Comparison of ENCODE assay signal across 21 cellular contexts in genomic region chr5:148853868-148854267, GRCh38. TPM values are rescaled to one million over a fixed set of nuclear protein-coding genes. Genes with fewer than 3 reads are reported as not detected.
DNase-seq lines count a peak whose midpoint lies in the region; ATAC-seq and FAIRE-seq lines count a peak whose summit lies in the region.
"Had no signal": no experiment of that assay in that cellular context is flagged by ENCODE, and none has a peak within 500 bp of the region (broad histone marks: within the 10 kb centered on the region; RNA-seq: fewer than 3 reads in every experiment).

No MANE protein-coding gene starts in this region.

- DNase-seq in activated T-cell treated with anti-CD3 and anti-CD28 coated beads, Interleukin-2, amount 50 U/mL, for 4 hours = no peak
- no peak for DNase-seq in activated T-cell treated with anti-CD3 and anti-CD28 coated beads, Interleukin-2, amount 50 U/mL, for 48 hours
- peak; percentile 11 for DNase-seq in small intestine
- no peak for DNase-seq in SK-N-DZ (ENCODE audit: low spot score)
- no peak for DNase-seq in cerebellar nuclear complex (lab: John Stamatoyannopoulos, UW)
- DNase-seq: activated CD4-positive, alpha-beta T cell treated with anti-CD3 and anti-CD28 coated beads for 36 hours; anterior cingulate cortex; Caco-2; cortex of kidney; heart left ventricle; IMR-90; left cardiac atrium; NCI-H1105; PC-3; psoas muscle had no signal

- no peaks in the 10 kb centered on the region for H3K36me3 ChIP-seq in small intestine (ENCODE audit: control insufficient read depth in 2 of 2, insufficient read depth in 2 of 2, low read length in 2 of 2)
- H3K36me3 ChIP-seq: HAP-1, heart left ventricle had no signal

- peaks cover 74% of the 10 kb centered on the region for H3K4me1 Mint-ChIP-seq in activated T-cell treated with anti-CD3 and anti-CD28 coated beads, Interleukin-2, amount 50 U/mL, for 4 hours (ENCODE audit: low read depth)

- H3K9me3 Mint-ChIP-seq in activated T-cell treated with anti-CD3 and anti-CD28 coated beads, Interleukin-2, amount 50 U/mL, for 4 hours = no peaks in the 10 kb centered on the region
- H3K9me3 Mint-ChIP-seq: activated T-helper 2 cell treated with anti-CD3 and anti-CD28 coated beads, Interferon-gamma antibody, Interleukin-2, Interleukin-4, amounts not matched to agents 10 μg/mL and 5 μg/mL and 100 μg/mL, durations not matched to agents 14 hours and 24 hours and 36 hours had no signal

- H3K27ac ChIP-seq in small intestine (ENCODE audit: low read depth in 1 of 2, low read length in 1 of 2) = no peak overlapping the region

- H3K36me3 Mint-ChIP-seq in activated T-cell treated with anti-CD3 and anti-CD28 coated beads, Interleukin-2, amount 50 U/mL, for 4 hours (ENCODE audit: insufficient read depth) = no peaks in the 10 kb centered on the region

- no peaks in the 10 kb centered on the region for H3K27me3 ChIP-seq in small intestine (ENCODE audit: control insufficient read depth in 2 of 2, insufficient read depth in 2 of 2, low read length in 2 of 2)
- H3K27me3 ChIP-seq: heart left ventricle had no signal

- no peak overlapping the region for H3K4me3 ChIP-seq in small intestine (ENCODE audit: low read depth in 1 of 2, low read length in 2 of 2)
- H3K4me3 ChIP-seq: HAP-1, heart left ventricle, psoas muscle had no signal

- no peaks in the 10 kb centered on the region for H3K4me1 ChIP-seq in small intestine (ENCODE audit: control insufficient read depth in 2 of 2, insufficient read depth in 1 of 2, low read depth in 1 of 2, low read length in 1 of 2)
- H3K4me1 ChIP-seq: Caco-2, HAP-1 had no signal

- H3K9me3 ChIP-seq in small intestine (ENCODE audit: control insufficient read depth, low read depth) = no peaks in the 10 kb centered on the region
- H3K9me3 ChIP-seq: Caco-2, HAP-1, heart left ventricle, psoas muscle had no signal

- H3K4me3 Mint-ChIP-seq in activated T-cell treated with anti-CD3 and anti-CD28 coated beads, Interleukin-2, amount 50 U/mL, for 4 hours = peak overlapping the region; percentile 9
- H3K4me3 Mint-ChIP-seq: activated CD4-positive, alpha-beta T cell treated with anti-CD3 and anti-CD28 coated beads for 36 hours had no signal

- no peak for FAIRE-seq in small intestine (lab: Jason Lieb, UNC)
- FAIRE-seq: A204.1 had no signal

- no peaks in the 10 kb centered on the region for H3K27me3 Mint-ChIP-seq in activated T-cell treated with anti-CD3 and anti-CD28 coated beads, Interleukin-2, amount 50 U/mL, for 4 hours (ENCODE audit: low read depth)
- H3K27me3 Mint-ChIP-seq: activated CD4-positive, alpha-beta T cell treated with anti-CD3 and anti-CD28 coated beads for 36 hours had no signal

- 82 to 88% (median 85%) methylated on average over 2 of the region's 2 CpGs for WGBS in small intestine, 3 donors

- no peak for ATAC-seq in activated T-cell treated with anti-CD3 and anti-CD28 coated beads, Interleukin-2, amount 50 U/mL, for 4 hours
- peak; percentile 73 for ATAC-seq in GM21786 (IDR thresholded peaks at IDR 0.05; ENCODE audit: unreplicated experiment)
- ATAC-seq in HG03565 (IDR thresholded peaks at IDR 0.05; ENCODE audit: unreplicated experiment) = peak; percentile 52
- ATAC-seq in activated CD4-positive, CD25-positive, alpha-beta regulatory T cell treated with anti-CD3 and anti-CD28 coated beads, Interleukin-2, amount 50 U/mL, for 24 hours = no peak
- ATAC-seq: activated CD4-positive, alpha-beta T cell treated with anti-CD3 and anti-CD28 coated beads for 36 hours; left cardiac atrium; PC-3; psoas muscle had no signal

RNA-seq across cellular contexts. Expression of gene ADRB2, which starts 27.5 kb away (rescaled TPM):
- total RNA-seq in activated T-cell treated with anti-CD3 and anti-CD28 coated beads, Interleukin-2, amount 50 U/mL, for 4 hours = under 1 TPM; 0.18 to 0.54 (median 0.26) TPM
- 1 to 10 TPM in 1 of 3 donors, under 1 TPM in 1, not detected in 1; 0.54 to 1.5 TPM for polyA plus RNA-seq in small intestine
- polyA plus RNA-seq in SK-N-DZ (2014; cell fraction: cytosol; rRNA removed) = 0.03 and 0.13 TPM in 2 replicates
- polyA plus RNA-seq in SK-N-DZ (2014; cell fraction: nucleus; rRNA removed) = not detected in 2 replicates
- total RNA-seq: Caco-2 had no signal

Comparison
In these comparisons a context has a peak if more than half of its experiments do, and no peak if none do; other contexts are left out.
1. ATAC-seq: peak in GM21786 (single experiment) and HG03565 (single experiment); none in activated T-cell treated with anti-CD3 and anti-CD28 coated beads, Interleukin-2, amount 50 U/mL, for 4 hours (0 of 2) and activated CD4-positive, CD25-positive, alpha-beta regulatory T cell treated with anti-CD3 and anti-CD28 coated beads, Interleukin-2, amount 50 U/mL, for 24 hours (0 of 2).